ENCODE assay signal across 7 cellular contexts in genomic region chr2:58042486-58042970, GRCh38. TPM values are rescaled to one million over a fixed set of nuclear protein-coding genes. Genes with fewer than 3 reads are reported as not detected.
A peak's percentile ranks its signal among the peaks of the same experiment; 100 is the strongest.
DNase-seq lines count a peak whose midpoint lies in the region; ATAC-seq and TF ChIP-seq lines count a peak whose summit lies in the region.

No MANE protein-coding gene starts in this region.

- DNase-seq in GM12865 (ENCODE audit: low read depth) (peak; percentile 45), NB4 (ENCODE audit: low read depth) (peak; percentile 43), myocyte (ENCODE audit: low read depth) (peak; percentile 23), tibial nerve (ENCODE audit: low spot score in 2 of 2) (no peak), inferior parietal cortex (ENCODE audit: extremely low spot score) (no peak), mucosa of gallbladder (ENCODE audit: low spot score) (no peak)
- peak in 1 of 2 donors; percentile 18 for DNase-seq in activated T-cell treated with anti-CD3 and anti-CD28 coated beads, Interleukin-2, amount 50 U/mL, for 72 hours

- H3K4me1 ChIP-seq in tibial nerve = peaks cover 0 to 18% (median 7%) of the 10 kb centered on the region in 4 donors

- H3K36me3 Mint-ChIP-seq in activated T-cell treated with anti-CD3 and anti-CD28 coated beads, Interleukin-2, amount 50 U/mL, for 72 hours (ENCODE audit: insufficient read depth in 2 of 2) = peaks cover 0 to 6% of the 10 kb centered on the region in 2 donors

- H3K4me3 ChIP-seq in GM12865 (ENCODE audit: low read depth, low read length) (no peak overlapping the region), NB4 (ENCODE audit: low read depth, low read length) (no peak overlapping the region), tibial nerve (no peak overlapping the region)

- no peak for ATAC-seq in activated T-cell treated with anti-CD3 and anti-CD28 coated beads, Interleukin-2, amount 50 U/mL, for 72 hours (replicated peaks in 1 of 2)

- H3K4me3 Mint-ChIP-seq in activated T-cell treated with anti-CD3 and anti-CD28 coated beads, Interleukin-2, amount 50 U/mL, for 72 hours = peak overlapping the region; percentile 9 to 33

- WGBS in tibial nerve, 2 donors = 26 to 29% methylated on average over 2 of the region's 2 CpGs

- H3K27me3 ChIP-seq in tibial nerve = no peaks in the 10 kb centered on the region

- H3K27me3 Mint-ChIP-seq in activated T-cell treated with anti-CD3 and anti-CD28 coated beads, Interleukin-2, amount 50 U/mL, for 72 hours (ENCODE audit: low read depth) = no peaks in the 10 kb centered on the region

- no peaks in the 10 kb centered on the region for H3K9me3 ChIP-seq in tibial nerve

- H3K27ac Mint-ChIP-seq in activated T-cell treated with anti-CD3 and anti-CD28 coated beads, Interleukin-2, amount 50 U/mL, for 72 hours = peak overlapping the region; percentile 12

- H3K36me3 ChIP-seq in tibial nerve = peaks cover 0 to 4% (median 0%) of the 10 kb centered on the region in 3 donors

- H3K9me3 Mint-ChIP-seq in activated T-cell treated with anti-CD3 and anti-CD28 coated beads, Interleukin-2, amount 50 U/mL, for 72 hours = no peaks in the 10 kb centered on the region

- no peak overlapping the region for H3K27ac ChIP-seq in tibial nerve

- TF ChIP-seq POLR2A in NB4 (IDR thresholded peaks at IDR 0.05; ENCODE audit: extremely low read depth, insufficient read length) (no peak), tibial nerve (IDR thresholded peaks at IDR 0.05) (no peak)

- no peak for TF ChIP-seq CTCF in GM12865 (IDR thresholded peaks at IDR 0.05; ENCODE audit: insufficient read depth, low read depth, low read length, missing control alignments)
- no peak for TF ChIP-seq CTCF in NB4 (IDR thresholded peaks at IDR 0.05; ENCODE audit: low read depth, low read length)
- TF ChIP-seq CTCF in tibial nerve (IDR thresholded peaks at IDR 0.05) = no peak

- H3K4me1 Mint-ChIP-seq in activated T-cell treated with anti-CD3 and anti-CD28 coated beads, Interleukin-2, amount 50 U/mL, for 72 hours (ENCODE audit: low read depth) = peaks cover 43% of the 10 kb centered on the region

- no peak for TF ChIP-seq EP300 in tibial nerve (IDR thresholded peaks at IDR 0.05)

RNA-seq across cellular contexts. Expression of gene VRK2, which starts 4.1 kb away (rescaled TPM):
- 10 to 100 TPM; 22.9 to 24.5 TPM for total RNA-seq in activated T-cell treated with anti-CD3 and anti-CD28 coated beads, Interleukin-2, amount 50 U/mL, for 72 hours
- 13.8 and 18.6 TPM in 2 replicates for total RNA-seq in myocyte
- polyA plus RNA-seq in myocyte (2012) = 5.0 TPM
- total RNA-seq in tibial nerve = 10 to 100 TPM in 3 of 4 donors, 1 to 10 TPM in 1; 8.0 to 15.9 (median 14.2) TPM
- total RNA-seq in mucosa of gallbladder = 14.4 TPM

Comparison
In these comparisons a context has a peak if more than half of its experiments do, and no peak if none do; other contexts are left out.
1. DNase-seq: peak in GM12865 (single experiment), NB4 (single experiment) and myocyte (single experiment); none in tibial nerve (0 of 2), inferior parietal cortex (single experiment) and mucosa of gallbladder (single experiment).